In the genomic region with DNA sequence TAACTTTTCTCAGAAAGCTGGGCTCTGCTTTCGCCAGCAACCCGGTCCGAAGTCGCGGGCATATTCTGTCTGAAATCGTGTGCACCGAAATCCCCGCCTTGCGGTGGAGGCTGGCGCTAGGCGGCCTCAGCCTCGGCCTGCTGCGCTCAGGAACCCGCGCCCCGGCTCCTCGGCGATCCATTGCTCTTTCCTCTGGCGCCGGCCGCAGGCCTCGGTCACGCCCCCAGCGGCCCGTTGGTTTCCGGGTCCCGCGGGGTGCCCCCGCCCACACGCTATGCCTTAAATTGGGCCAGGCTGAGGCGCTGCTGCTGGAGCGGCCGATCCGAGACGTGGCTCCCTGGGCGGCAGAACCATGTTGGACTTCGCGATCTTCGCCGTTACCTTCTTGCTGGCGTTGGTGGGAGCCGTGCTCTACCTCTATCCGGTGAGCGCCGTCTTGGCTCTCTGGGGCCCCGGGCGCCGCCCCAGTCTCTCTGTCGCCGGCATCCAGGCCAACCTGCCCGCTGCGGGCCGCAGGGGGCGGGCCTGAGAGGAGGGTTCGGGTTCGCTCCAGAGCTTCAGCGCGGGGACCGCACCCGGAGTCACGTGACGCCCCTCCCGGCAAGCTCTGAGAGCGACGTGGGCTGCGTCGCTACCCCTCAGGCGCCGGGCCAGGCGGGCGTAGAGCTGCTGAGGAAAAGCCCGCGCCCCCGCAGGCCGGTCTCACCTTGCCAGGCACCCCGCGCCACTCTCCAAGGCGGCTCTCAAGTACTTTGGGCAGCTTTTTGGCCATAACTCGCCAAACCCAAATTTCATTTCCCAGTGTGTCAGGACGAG, we compare ENCODE assay signal across 1 cellular context.
A peak's percentile ranks its signal among the peaks of the same experiment; 100 is the strongest.
TF ChIP-seq lines count a peak whose summit lies in the region.

A gene with protein sequence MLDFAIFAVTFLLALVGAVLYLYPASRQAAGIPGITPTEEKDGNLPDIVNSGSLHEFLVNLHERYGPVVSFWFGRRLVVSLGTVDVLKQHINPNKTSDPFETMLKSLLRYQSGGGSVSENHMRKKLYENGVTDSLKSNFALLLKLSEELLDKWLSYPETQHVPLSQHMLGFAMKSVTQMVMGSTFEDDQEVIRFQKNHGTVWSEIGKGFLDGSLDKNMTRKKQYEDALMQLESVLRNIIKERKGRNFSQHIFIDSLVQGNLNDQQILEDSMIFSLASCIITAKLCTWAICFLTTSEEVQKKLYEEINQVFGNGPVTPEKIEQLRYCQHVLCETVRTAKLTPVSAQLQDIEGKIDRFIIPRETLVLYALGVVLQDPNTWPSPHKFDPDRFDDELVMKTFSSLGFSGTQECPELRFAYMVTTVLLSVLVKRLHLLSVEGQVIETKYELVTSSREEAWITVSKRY (plus strand): TSS at position 308 of the 816 bp plus-strand sequence. CDS start 45 bp downstream, at position 353.

TF ChIP-seq in HepG2, 621 proteins besides CTCF, POLR2A, EP300 and RAD21 (continued from another document and continues in another):
- TF ChIP-seq ZNF143 (CRISPR knock-in tag; IDR thresholded peaks at IDR 0.05) (peak; percentile 86), HNRNPK (IDR thresholded peaks at IDR 0.05; ENCODE audit: low read depth, low read length, poor library complexity, severe bottlenecking) (peak; percentile 66), LCORL (IDR thresholded peaks at IDR 0.05) (peak; percentile 90), LCORL (CRISPR knock-in tag; IDR thresholded peaks at IDR 0.05) (peak; percentile 96), ZFP1 (CRISPR knock-in tag; IDR thresholded peaks at IDR 0.05) (peak; percentile 80), HOXA5 (CRISPR knock-in tag; IDR thresholded peaks at IDR 0.05) (peak; percentile 93; the same call in 1 of the 2 replicates), ZNF850 (CRISPR knock-in tag; conservative IDR thresholded peaks at IDR 0.05) (peak; percentile 96; the same call in 1 of the 2 replicates), TBX2 (CRISPR knock-in tag; IDR thresholded peaks at IDR 0.05; ENCODE audit: borderline replicate concordance) (peak; percentile 95), AGO2 (optimal IDR thresholded peaks at IDR 0.05; ENCODE audit: low read depth, low read length) (peak; percentile 95), PHF8 (CRISPR knock-in tag; IDR thresholded peaks at IDR 0.05) (peak; percentile 100), MTA1 (CRISPR knock-in tag; IDR thresholded peaks at IDR 0.05; ENCODE audit: borderline replicate concordance) (peak; percentile 77; the same call in 1 of the 2 replicates), HHEX (CRISPR knock-in tag; IDR thresholded peaks at IDR 0.05) (no peak), MEIS1 (CRISPR knock-in tag; IDR thresholded peaks at IDR 0.05; ENCODE audit: borderline replicate concordance) (no peak), ADNP (CRISPR knock-in tag; IDR thresholded peaks at IDR 0.05) (no peak; the same call in 1 of the 2 replicates), ZNF619 (CRISPR knock-in tag; IDR thresholded peaks at IDR 0.05) (peak; percentile 55; the same call in 1 of the 2 replicates), MTF2 (CRISPR knock-in tag; IDR thresholded peaks at IDR 0.05; ENCODE audit: borderline replicate concordance) (peak; percentile 81), ZNF674 (CRISPR knock-in tag; IDR thresholded peaks at IDR 0.05; ENCODE audit: low read depth) (peak; percentile 97), ZNF792 (CRISPR knock-in tag; IDR thresholded peaks at IDR 0.05) (peak; percentile 88), ZNF782 (CRISPR knock-in tag; IDR thresholded peaks at IDR 0.05; ENCODE audit: borderline replicate concordance) (peak; percentile 90), RFX5 (IDR thresholded peaks at IDR 0.05; ENCODE audit: low read depth, low read length) (peak; percentile 58; the same call in 1 of the 2 replicates), RBM22 (optimal IDR thresholded peaks at IDR 0.05; ENCODE audit: low read length) (peak; percentile 8), TAF15 (IDR thresholded peaks at IDR 0.05; ENCODE audit: low read depth, low read length, poor library complexity, severe bottlenecking) (peak; percentile 75), WIZ (CRISPR knock-in tag; IDR thresholded peaks at IDR 0.05) (peak; percentile 94), ZNF766 (CRISPR knock-in tag; IDR thresholded peaks at IDR 0.05; ENCODE audit: borderline replicate concordance) (peak; percentile 99), PHF5A (CRISPR knock-in tag; IDR thresholded peaks at IDR 0.05; ENCODE audit: low read depth, unreplicated experiment) (no peak)
- TF ChIP-seq, protein P1, sequence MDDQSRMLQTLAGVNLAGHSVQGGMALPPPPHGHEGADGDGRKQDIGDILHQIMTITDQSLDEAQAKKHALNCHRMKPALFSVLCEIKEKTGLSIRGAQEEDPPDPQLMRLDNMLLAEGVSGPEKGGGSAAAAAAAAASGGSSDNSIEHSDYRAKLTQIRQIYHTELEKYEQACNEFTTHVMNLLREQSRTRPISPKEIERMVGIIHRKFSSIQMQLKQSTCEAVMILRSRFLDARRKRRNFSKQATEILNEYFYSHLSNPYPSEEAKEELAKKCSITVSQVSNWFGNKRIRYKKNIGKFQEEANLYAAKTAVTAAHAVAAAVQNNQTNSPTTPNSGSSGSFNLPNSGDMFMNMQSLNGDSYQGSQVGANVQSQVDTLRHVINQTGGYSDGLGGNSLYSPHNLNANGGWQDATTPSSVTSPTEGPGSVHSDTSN (CRISPR knock-in tag; IDR thresholded peaks at IDR 0.05; ENCODE audit: borderline replicate concordance) = peak; percentile 84; the same call in 1 of the 2 replicates
- TF ChIP-seq, protein P2, sequence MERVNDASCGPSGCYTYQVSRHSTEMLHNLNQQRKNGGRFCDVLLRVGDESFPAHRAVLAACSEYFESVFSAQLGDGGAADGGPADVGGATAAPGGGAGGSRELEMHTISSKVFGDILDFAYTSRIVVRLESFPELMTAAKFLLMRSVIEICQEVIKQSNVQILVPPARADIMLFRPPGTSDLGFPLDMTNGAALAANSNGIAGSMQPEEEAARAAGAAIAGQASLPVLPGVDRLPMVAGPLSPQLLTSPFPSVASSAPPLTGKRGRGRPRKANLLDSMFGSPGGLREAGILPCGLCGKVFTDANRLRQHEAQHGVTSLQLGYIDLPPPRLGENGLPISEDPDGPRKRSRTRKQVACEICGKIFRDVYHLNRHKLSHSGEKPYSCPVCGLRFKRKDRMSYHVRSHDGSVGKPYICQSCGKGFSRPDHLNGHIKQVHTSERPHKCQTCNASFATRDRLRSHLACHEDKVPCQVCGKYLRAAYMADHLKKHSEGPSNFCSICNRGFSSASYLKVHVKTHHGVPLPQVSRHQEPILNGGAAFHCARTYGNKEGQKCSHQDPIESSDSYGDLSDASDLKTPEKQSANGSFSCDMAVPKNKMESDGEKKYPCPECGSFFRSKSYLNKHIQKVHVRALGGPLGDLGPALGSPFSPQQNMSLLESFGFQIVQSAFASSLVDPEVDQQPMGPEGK (CRISPR knock-in tag; IDR thresholded peaks at IDR 0.05) = peak; percentile 89
- TF ChIP-seq, protein P3, sequence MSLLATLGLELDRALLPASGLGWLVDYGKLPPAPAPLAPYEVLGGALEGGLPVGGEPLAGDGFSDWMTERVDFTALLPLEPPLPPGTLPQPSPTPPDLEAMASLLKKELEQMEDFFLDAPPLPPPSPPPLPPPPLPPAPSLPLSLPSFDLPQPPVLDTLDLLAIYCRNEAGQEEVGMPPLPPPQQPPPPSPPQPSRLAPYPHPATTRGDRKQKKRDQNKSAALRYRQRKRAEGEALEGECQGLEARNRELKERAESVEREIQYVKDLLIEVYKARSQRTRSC (CRISPR knock-in tag; IDR thresholded peaks at IDR 0.05; ENCODE audit: low read depth) = no peak
- TF ChIP-seq, protein P4, sequence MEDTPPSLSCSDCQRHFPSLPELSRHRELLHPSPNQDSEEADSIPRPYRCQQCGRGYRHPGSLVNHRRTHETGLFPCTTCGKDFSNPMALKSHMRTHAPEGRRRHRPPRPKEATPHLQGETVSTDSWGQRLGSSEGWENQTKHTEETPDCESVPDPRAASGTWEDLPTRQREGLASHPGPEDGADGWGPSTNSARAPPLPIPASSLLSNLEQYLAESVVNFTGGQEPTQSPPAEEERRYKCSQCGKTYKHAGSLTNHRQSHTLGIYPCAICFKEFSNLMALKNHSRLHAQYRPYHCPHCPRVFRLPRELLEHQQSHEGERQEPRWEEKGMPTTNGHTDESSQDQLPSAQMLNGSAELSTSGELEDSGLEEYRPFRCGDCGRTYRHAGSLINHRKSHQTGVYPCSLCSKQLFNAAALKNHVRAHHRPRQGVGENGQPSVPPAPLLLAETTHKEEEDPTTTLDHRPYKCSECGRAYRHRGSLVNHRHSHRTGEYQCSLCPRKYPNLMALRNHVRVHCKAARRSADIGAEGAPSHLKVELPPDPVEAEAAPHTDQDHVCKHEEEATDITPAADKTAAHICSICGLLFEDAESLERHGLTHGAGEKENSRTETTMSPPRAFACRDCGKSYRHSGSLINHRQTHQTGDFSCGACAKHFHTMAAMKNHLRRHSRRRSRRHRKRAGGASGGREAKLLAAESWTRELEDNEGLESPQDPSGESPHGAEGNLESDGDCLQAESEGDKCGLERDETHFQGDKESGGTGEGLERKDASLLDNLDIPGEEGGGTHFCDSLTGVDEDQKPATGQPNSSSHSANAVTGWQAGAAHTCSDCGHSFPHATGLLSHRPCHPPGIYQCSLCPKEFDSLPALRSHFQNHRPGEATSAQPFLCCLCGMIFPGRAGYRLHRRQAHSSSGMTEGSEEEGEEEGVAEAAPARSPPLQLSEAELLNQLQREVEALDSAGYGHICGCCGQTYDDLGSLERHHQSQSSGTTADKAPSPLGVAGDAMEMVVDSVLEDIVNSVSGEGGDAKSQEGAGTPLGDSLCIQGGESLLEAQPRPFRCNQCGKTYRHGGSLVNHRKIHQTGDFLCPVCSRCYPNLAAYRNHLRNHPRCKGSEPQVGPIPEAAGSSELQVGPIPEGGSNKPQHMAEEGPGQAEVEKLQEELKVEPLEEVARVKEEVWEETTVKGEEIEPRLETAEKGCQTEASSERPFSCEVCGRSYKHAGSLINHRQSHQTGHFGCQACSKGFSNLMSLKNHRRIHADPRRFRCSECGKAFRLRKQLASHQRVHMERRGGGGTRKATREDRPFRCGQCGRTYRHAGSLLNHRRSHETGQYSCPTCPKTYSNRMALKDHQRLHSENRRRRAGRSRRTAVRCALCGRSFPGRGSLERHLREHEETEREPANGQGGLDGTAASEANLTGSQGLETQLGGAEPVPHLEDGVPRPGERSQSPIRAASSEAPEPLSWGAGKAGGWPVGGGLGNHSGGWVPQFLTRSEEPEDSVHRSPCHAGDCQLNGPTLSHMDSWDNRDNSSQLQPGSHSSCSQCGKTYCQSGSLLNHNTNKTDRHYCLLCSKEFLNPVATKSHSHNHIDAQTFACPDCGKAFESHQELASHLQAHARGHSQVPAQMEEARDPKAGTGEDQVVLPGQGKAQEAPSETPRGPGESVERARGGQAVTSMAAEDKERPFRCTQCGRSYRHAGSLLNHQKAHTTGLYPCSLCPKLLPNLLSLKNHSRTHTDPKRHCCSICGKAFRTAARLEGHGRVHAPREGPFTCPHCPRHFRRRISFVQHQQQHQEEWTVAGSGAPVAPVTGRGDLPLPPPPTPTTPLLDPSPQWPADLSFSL (CRISPR knock-in tag; IDR thresholded peaks at IDR 0.05) = peak; percentile 32; the same call in 1 of the 2 replicates
- TF ChIP-seq, protein P5, sequence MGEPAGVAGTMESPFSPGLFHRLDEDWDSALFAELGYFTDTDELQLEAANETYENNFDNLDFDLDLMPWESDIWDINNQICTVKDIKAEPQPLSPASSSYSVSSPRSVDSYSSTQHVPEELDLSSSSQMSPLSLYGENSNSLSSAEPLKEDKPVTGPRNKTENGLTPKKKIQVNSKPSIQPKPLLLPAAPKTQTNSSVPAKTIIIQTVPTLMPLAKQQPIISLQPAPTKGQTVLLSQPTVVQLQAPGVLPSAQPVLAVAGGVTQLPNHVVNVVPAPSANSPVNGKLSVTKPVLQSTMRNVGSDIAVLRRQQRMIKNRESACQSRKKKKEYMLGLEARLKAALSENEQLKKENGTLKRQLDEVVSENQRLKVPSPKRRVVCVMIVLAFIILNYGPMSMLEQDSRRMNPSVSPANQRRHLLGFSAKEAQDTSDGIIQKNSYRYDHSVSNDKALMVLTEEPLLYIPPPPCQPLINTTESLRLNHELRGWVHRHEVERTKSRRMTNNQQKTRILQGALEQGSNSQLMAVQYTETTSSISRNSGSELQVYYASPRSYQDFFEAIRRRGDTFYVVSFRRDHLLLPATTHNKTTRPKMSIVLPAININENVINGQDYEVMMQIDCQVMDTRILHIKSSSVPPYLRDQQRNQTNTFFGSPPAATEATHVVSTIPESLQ (CRISPR knock-in tag; conservative IDR thresholded peaks at IDR 0.05) = no peak
- TF ChIP-seq, protein P6, sequence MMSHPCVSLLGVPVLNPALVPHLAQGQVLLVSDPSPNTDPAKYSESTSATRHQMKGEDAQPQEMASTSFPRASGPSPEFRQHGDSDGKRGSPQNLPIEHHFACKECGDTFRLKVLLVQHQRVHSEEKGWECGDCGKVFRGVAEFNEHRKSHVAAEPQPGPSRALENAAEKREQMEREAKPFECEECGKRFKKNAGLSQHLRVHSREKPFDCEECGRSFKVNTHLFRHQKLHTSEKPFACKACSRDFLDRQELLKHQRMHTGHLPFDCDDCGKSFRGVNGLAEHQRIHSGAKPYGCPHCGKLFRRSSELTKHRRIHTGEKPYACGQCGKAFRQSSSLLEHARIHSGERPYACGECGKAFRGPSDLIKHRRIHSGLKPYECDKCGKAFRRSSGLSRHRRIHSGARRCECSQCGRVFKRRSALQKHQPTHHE (CRISPR knock-in tag; IDR thresholded peaks at IDR 0.05; ENCODE audit: borderline replicate concordance) = peak; percentile 96
- TF ChIP-seq, protein P7, sequence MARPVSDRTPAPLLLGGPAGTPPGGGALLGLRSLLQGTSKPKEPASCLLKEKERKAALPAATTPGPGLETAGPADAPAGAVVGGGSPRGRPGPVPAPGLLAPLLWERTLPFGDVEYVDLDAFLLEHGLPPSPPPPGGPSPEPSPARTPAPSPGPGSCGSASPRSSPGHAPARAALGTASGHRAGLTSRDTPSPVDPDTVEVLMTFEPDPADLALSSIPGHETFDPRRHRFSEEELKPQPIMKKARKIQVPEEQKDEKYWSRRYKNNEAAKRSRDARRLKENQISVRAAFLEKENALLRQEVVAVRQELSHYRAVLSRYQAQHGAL (CRISPR knock-in tag; IDR thresholded peaks at IDR 0.05; ENCODE audit: not compliant biosample characterization) = peak; percentile 93
- TF ChIP-seq, protein P8, sequence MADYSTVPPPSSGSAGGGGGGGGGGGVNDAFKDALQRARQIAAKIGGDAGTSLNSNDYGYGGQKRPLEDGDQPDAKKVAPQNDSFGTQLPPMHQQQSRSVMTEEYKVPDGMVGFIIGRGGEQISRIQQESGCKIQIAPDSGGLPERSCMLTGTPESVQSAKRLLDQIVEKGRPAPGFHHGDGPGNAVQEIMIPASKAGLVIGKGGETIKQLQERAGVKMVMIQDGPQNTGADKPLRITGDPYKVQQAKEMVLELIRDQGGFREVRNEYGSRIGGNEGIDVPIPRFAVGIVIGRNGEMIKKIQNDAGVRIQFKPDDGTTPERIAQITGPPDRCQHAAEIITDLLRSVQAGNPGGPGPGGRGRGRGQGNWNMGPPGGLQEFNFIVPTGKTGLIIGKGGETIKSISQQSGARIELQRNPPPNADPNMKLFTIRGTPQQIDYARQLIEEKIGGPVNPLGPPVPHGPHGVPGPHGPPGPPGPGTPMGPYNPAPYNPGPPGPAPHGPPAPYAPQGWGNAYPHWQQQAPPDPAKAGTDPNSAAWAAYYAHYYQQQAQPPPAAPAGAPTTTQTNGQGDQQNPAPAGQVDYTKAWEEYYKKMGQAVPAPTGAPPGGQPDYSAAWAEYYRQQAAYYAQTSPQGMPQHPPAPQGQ (CRISPR knock-in tag; IDR thresholded peaks at IDR 0.05; ENCODE audit: borderline replicate concordance) = no peak
- TF ChIP-seq, protein P9, sequence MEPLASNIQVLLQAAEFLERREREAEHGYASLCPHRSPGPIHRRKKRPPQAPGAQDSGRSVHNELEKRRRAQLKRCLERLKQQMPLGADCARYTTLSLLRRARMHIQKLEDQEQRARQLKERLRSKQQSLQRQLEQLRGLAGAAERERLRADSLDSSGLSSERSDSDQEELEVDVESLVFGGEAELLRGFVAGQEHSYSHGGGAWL (CRISPR knock-in tag; IDR thresholded peaks at IDR 0.05) = peak; percentile 93
